1 cellular context compared by ENCODE assay signal in the genomic region with DNA sequence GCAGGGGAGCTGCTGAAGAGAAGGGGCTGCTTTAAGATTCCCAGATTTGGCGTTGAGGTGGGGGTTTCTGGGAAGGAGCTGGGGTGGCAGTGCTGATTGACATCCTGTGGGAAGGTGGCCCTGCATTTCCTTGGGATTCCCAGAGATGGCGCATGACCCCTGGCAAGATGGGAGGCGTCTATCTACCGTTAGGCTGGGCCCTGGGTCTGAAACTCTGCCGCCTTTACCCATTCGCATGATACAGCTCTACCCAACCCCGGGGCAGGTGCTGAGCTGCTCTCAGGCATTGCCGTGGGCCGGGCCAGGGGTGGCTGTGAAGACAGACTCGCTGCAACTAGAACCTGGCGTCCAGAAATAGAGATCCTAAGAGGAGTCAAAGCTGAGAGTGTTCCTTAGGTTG.
TF ChIP-seq lines count a peak whose summit lies in the region.

No MANE protein-coding gene starts in this region.

TF ChIP-seq in SK-N-SH, 30 proteins besides CTCF, POLR2A, EP300 and RAD21 (continued from another document):
- TF ChIP-seq, protein P1, sequence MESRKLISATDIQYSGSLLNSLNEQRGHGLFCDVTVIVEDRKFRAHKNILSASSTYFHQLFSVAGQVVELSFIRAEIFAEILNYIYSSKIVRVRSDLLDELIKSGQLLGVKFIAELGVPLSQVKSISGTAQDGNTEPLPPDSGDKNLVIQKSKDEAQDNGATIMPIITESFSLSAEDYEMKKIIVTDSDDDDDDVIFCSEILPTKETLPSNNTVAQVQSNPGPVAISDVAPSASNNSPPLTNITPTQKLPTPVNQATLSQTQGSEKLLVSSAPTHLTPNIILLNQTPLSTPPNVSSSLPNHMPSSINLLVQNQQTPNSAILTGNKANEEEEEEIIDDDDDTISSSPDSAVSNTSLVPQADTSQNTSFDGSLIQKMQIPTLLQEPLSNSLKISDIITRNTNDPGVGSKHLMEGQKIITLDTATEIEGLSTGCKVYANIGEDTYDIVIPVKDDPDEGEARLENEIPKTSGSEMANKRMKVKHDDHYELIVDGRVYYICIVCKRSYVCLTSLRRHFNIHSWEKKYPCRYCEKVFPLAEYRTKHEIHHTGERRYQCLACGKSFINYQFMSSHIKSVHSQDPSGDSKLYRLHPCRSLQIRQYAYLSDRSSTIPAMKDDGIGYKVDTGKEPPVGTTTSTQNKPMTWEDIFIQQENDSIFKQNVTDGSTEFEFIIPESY (IDR thresholded peaks at IDR 0.05; ENCODE audit: borderline replicate concordance, low read depth): no peak
- TF ChIP-seq, protein P2, sequence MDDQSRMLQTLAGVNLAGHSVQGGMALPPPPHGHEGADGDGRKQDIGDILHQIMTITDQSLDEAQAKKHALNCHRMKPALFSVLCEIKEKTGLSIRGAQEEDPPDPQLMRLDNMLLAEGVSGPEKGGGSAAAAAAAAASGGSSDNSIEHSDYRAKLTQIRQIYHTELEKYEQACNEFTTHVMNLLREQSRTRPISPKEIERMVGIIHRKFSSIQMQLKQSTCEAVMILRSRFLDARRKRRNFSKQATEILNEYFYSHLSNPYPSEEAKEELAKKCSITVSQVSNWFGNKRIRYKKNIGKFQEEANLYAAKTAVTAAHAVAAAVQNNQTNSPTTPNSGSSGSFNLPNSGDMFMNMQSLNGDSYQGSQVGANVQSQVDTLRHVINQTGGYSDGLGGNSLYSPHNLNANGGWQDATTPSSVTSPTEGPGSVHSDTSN (IDR thresholded peaks at IDR 0.05): peak; percentile 32; the same call in 1 of the 2 replicates
TF ChIP-seq in SK-N-SH: peak in this region for 2.
